11 cellular contexts compared by ENCODE assay signal in the genomic region with DNA sequence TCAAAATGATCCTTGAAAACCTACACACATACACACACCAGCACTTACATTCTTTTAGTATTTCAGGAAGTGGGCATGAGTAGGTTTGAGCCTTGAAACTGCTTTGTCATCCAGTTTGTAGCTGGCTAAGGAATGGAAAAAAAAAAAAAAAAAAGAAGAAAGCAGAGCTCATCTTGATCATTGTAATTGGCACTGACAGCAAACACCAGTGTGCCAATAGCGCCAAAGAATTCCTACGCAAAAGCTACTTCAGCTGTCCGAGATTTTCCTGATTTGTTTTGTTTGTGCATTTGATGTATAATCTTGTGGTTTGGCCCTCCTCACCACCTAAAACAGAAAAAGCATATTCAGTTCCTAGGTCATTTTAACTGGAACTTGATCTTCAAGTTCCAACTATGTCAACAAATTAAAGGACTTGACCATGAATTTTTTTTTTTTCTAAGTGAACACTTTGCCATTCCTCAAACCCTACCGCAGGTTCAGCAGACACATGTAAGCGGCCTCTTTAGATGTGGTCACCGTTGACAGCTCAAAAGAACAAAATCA. TPM values are rescaled to one million over a fixed set of nuclear protein-coding genes. Genes with fewer than 3 reads are reported as not detected.
A peak's percentile ranks its signal among the peaks of the same experiment; 100 is the strongest.
DNase-seq lines count a peak whose midpoint lies in the region; ATAC-seq and TF ChIP-seq lines count a peak whose summit lies in the region.
"Had no signal": no experiment of that assay in that cellular context is flagged by ENCODE, and none has a peak within 500 bp of the region (broad histone marks: within the 10 kb centered on the region; RNA-seq: fewer than 3 reads in every experiment).

No MANE protein-coding gene starts in this region.

- no peak for TF ChIP-seq CTCF in uterus (IDR thresholded peaks at IDR 0.05)

- H3K36me3 ChIP-seq in ACC112 (ENCODE audit: insufficient read depth, low read length) (no peaks in the 10 kb centered on the region), uterus (no peaks in the 10 kb centered on the region)

- H2AFZ ChIP-seq in ACC112 (ENCODE audit: low read length, unreplicated experiment): peak overlapping the region; percentile 86

- H3K27me3 ChIP-seq in ACC112 (ENCODE audit: insufficient read depth, low read length) (no peaks in the 10 kb centered on the region), uterus (no peaks in the 10 kb centered on the region)

- in situ Hi-C loops in KBM-7 (cut with MboI; ENCODE audit: low pct_unique_long_range_greater_than_20kb, low sequenced_read_pairs): no loop called here

- ATAC-seq in HG03571 (IDR thresholded peaks at IDR 0.05; ENCODE audit: unreplicated experiment): no peak
- ATAC-seq in Right ventricle myocardium superior (ENCODE audit: poor library complexity): no peak

- H3K4me1 ChIP-seq in ACC112 (ENCODE audit: control insufficient read depth, insufficient read depth, low read length, unreplicated experiment) (peaks cover 50% of the 10 kb centered on the region), uterus (no peaks in the 10 kb centered on the region)

- peak; percentile 85 for DNase-seq in KBM-7
- DNase-seq in SKM-1 treated with dmso at 0.1 percent for 144 hours (lab: John Stamatoyannopoulos, UW; ENCODE audit: unreplicated experiment): peak; percentile 56
- peak; percentile 24 for DNase-seq in kidney glomerular epithelial cell (lab: John Stamatoyannopoulos, UW)
- no peak for DNase-seq in mucosa of gallbladder (ENCODE audit: low spot score)
- DNase-seq in uterus: no peak
- no peak for DNase-seq in Right ventricle myocardium superior
- DNase-seq: activated CD4-positive, CD25-positive, alpha-beta regulatory T cell treated with anti-CD3 and anti-CD28 coated beads, Interleukin-2, amount 50 U/mL, for 72 hours; NCI-H345 had no signal

- intact Hi-C loops in uterus (cut with DNase I; ENCODE audit: low total_unique reads): no loop called here
- intact Hi-C loops in Right ventricle myocardium superior (cut with DNase I): no loop called here

- no peaks in the 10 kb centered on the region for H3K79me2 ChIP-seq in ACC112 (ENCODE audit: control insufficient read depth, insufficient read depth, low read length, unreplicated experiment)

- TF ChIP-seq POLR2A in uterus (IDR thresholded peaks at IDR 0.05): no peak

- H3K9me3 ChIP-seq in uterus: no peaks in the 10 kb centered on the region

- peak overlapping the region; percentile 64 for H3K4me3 ChIP-seq in ACC112 (ENCODE audit: low read depth, low read length)
- H3K4me3 ChIP-seq in uterus: no peak overlapping the region
- H3K4me3 ChIP-seq: skin epidermis had no signal

- peak overlapping the region; percentile 96 for H3K27ac ChIP-seq in ACC112 (ENCODE audit: low read depth, low read length)
- no peak overlapping the region for H3K27ac ChIP-seq in uterus
- H3K27ac ChIP-seq: skin epidermis had no signal

RNA-seq across cellular contexts. Expression of a gene that starts 57.3 kb away (rescaled TPM):
- 20.5 TPM for total RNA-seq in mucosa of gallbladder
- 10 to 100 TPM in 2 of 4 donors, 1 to 10 TPM in 2; 2.1 to 72.4 (median 9.6) TPM for total RNA-seq in uterus
- total RNA-seq in Right ventricle myocardium superior: 3.0 TPM

Comparison
In these comparisons a context has a peak if more than half of its experiments do, and no peak if none do; other contexts are left out.
1. DNase-seq: peak in KBM-7 (single experiment), SKM-1 treated with dmso at 0.1 percent for 144 hours (single experiment) and kidney glomerular epithelial cell (single experiment); none in mucosa of gallbladder (single experiment), uterus (0 of 2) and Right ventricle myocardium superior (single experiment).